In genomic region chr4:6972375-6972650, GRCh38 we compare ENCODE assay signal across 1 cellular context.
TF ChIP-seq lines count a peak whose summit lies in the region.

No MANE protein-coding gene starts in this region.

TF ChIP-seq in GM23338, 12 proteins besides CTCF, POLR2A, EP300 and RAD21 (continued from another document):
- TF ChIP-seq JUNB (IDR thresholded peaks at IDR 0.05; ENCODE audit: unreplicated experiment) (no peak), ZNF114 (CRISPR knock-in tag; IDR thresholded peaks at IDR 0.05) (no peak), ZNF331 (CRISPR knock-in tag; IDR thresholded peaks at IDR 0.05; ENCODE audit: low read depth) (no peak), EZH2phosphoT487 (IDR thresholded peaks at IDR 0.05; ENCODE audit: unreplicated experiment) (no peak), REST (IDR thresholded peaks at IDR 0.05; ENCODE audit: unreplicated experiment) (no peak), EZH2 (IDR thresholded peaks at IDR 0.05; ENCODE audit: low read depth, unreplicated experiment) (no peak), CREB1 (CRISPR knock-in tag; IDR thresholded peaks at IDR 0.05; ENCODE audit: low read depth) (no peak), ZNF462 (CRISPR knock-in tag; IDR thresholded peaks at IDR 0.05) (no peak), ETS1 (IDR thresholded peaks at IDR 0.05) (no peak), STAT1 (IDR thresholded peaks at IDR 0.05; ENCODE audit: unreplicated experiment) (no peak), POLR2AphosphoS5 (IDR thresholded peaks at IDR 0.05; ENCODE audit: low read depth) (no peak)
